Comparison of ENCODE assay signal across 1 cellular context in the genomic region with DNA sequence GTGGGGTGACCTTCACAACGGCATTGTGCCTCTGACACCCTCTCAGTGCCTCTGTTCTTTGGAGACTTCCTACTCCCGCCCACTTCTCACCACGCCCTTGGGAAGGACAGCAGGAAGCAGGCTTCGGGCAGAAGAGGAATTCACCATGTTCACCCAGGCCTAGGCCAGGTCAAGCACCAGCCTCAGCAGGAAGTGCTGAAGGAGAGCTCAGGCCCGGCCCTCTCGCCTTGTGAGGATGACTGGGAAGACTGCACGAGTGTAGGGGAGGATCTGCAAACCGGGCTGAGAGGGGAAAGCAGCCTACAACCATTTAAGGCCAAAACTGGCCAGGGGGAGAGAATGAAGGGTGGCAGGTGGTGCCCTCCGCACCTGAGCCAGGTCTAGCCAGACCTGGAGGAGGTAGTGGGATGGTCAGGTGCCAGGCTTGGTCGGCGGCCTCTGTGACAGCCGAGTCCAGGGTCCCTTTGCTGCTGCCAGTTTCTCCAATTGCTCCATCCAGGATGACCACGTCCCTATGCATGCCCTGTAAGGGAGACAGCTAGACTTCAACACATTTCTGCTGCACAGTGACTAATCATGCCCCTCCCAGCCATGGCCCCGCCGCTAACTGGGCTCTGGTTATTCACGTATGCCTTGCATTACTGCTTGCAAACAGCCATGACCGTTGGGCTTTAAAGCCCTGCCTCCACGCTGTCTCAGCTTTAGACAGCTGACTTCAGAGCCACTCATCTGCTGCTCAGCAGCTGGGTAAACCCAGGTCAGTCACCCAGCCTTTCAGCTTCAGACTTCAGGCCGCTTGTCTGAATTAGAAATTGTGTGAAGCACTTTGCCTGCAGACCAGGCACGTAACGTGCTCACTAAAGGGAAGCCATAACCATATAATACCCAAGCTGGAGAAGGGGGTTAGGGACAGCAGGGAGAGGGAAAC.
TF ChIP-seq lines count a peak whose summit lies in the region.

No MANE protein-coding gene starts in this region.

TF ChIP-seq in HEK293T, 16 proteins besides CTCF, POLR2A, EP300 and RAD21 (continued from another document):
- TF ChIP-seq FOXA1 (IDR thresholded peaks at IDR 0.05) (no peak), ELF4 (IDR thresholded peaks at IDR 0.05) (no peak), FOXM1 (IDR thresholded peaks at IDR 0.05; ENCODE audit: borderline replicate concordance) (no peak), SUZ12 (IDR thresholded peaks at IDR 0.05) (no peak), ARNT (IDR thresholded peaks at IDR 0.05) (no peak), LEF1 (IDR thresholded peaks at IDR 0.05; ENCODE audit: borderline replicate concordance) (no peak)
- TF ChIP-seq, protein P1, sequence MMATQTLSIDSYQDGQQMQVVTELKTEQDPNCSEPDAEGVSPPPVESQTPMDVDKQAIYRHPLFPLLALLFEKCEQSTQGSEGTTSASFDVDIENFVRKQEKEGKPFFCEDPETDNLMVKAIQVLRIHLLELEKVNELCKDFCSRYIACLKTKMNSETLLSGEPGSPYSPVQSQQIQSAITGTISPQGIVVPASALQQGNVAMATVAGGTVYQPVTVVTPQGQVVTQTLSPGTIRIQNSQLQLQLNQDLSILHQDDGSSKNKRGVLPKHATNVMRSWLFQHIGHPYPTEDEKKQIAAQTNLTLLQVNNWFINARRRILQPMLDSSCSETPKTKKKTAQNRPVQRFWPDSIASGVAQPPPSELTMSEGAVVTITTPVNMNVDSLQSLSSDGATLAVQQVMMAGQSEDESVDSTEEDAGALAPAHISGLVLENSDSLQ (IDR thresholded peaks at IDR 0.05) = no peak
